Comparison of ENCODE assay signal across 20 cellular contexts in the genomic region with DNA sequence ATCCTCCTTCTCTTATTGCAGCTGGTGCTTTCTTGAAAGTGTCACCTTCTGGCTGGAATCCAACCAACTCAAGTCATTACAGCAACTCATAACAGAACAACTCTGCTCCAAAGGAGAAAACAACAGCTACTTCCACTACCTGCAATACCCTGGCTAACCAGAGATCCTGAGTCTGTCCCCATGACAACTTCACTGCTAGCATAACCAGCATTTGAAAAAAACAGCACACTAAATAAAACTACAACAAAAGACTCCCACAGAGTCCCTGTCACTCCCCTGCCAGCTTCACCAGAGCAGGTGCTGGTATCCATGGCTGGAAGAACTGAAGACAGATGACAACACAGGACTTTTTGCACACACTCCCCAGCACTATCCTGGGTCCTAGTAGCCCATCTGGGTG.
"Had no signal": no experiment of that assay in that cellular context is flagged by ENCODE, and none has a peak within 500 bp of the region (broad histone marks: within the 10 kb centered on the region; RNA-seq: fewer than 3 reads in every experiment).

No MANE protein-coding gene starts in this region.

- H3K27ac Mint-ChIP-seq: activated CD4-positive, alpha-beta memory T cell treated with anti-CD3 and anti-CD28 coated beads, Interleukin-2, amount 10 ng/mL, durations not matched to agents 7 days and 5 days; activated CD8-positive, alpha-beta memory T cell treated with anti-CD3 and anti-CD28 coated beads, Interleukin-2, amount 10 ng/mL, durations not matched to agents 7 days and 5 days; activated naive CD8-positive, alpha-beta T cell; immature natural killer cell; stimulated activated effector memory CD8-positive, alpha-beta T cell treated with anti-CD3 and anti-CD28 coated beads, Interleukin-12 subunit alpha, Interleukin-12 subunit beta, amount 100 ng/mL, for 72 hours; type B pancreatic cell had no signal

- DNase-seq: activated CD4-positive, alpha-beta memory T cell treated with anti-CD3 and anti-CD28 coated beads, Interleukin-2, amount 10 ng/mL, durations not matched to agents 7 days and 5 days; activated CD4-positive, alpha-beta T cell treated with anti-CD3 and anti-CD28 coated beads for 48 hours; activated CD4-positive, CD25-positive, alpha-beta regulatory T cell; activated CD8-positive, alpha-beta memory T cell treated with anti-CD3 and anti-CD28 coated beads, Interleukin-2, amount 10 ng/mL, durations not matched to agents 7 days and 5 days; cerebellar nuclear complex; effector CD8-positive, alpha-beta T cell; esophagus squamous epithelium; heart right ventricle; immature natural killer cell; kidney glomerular epithelial cell; left ventricle myocardium inferior; mammary epithelial cell; pancreas; stimulated activated CD4-positive, alpha-beta T cell treated with anti-CD3 and anti-CD28 coated beads, Interleukin-4, amount 100 ng/mL, for 24 hours; testis had no signal

- H3K27me3 Mint-ChIP-seq: activated CD4-positive, alpha-beta memory T cell treated with anti-CD3 and anti-CD28 coated beads, Interleukin-2, amount 10 ng/mL, durations not matched to agents 7 days and 5 days; activated CD8-positive, alpha-beta memory T cell treated with anti-CD3 and anti-CD28 coated beads, Interleukin-2, amount 10 ng/mL, durations not matched to agents 7 days and 5 days; activated naive CD8-positive, alpha-beta T cell; type B pancreatic cell had no signal

- H3K4me2 ChIP-seq: smooth muscle cell had no signal

- H3K4me3 Mint-ChIP-seq: activated CD4-positive, alpha-beta memory T cell treated with anti-CD3 and anti-CD28 coated beads, Interleukin-2, amount 10 ng/mL, durations not matched to agents 7 days and 5 days; activated CD8-positive, alpha-beta memory T cell treated with anti-CD3 and anti-CD28 coated beads, Interleukin-2, amount 10 ng/mL, durations not matched to agents 7 days and 5 days; activated naive CD8-positive, alpha-beta T cell; immature natural killer cell; stimulated activated effector memory CD8-positive, alpha-beta T cell treated with anti-CD3 and anti-CD28 coated beads, Interleukin-12 subunit alpha, Interleukin-12 subunit beta, amount 100 ng/mL, for 72 hours; type B pancreatic cell had no signal

- H3K27me3 ChIP-seq: esophagus squamous epithelium, heart right ventricle, pancreas, testis had no signal

- H3K4me1 ChIP-seq: esophagus squamous epithelium, heart right ventricle, left ventricle myocardium inferior, pancreas, testis had no signal

- H3K36me3 ChIP-seq: esophagus squamous epithelium, heart right ventricle, left ventricle myocardium inferior, pancreas had no signal

- H3K4me3 ChIP-seq: esophagus squamous epithelium, heart right ventricle, left ventricle myocardium inferior, pancreas, smooth muscle cell, testis had no signal

- H3K36me3 Mint-ChIP-seq: activated CD8-positive, alpha-beta memory T cell treated with anti-CD3 and anti-CD28 coated beads, Interleukin-2, amount 10 ng/mL, durations not matched to agents 7 days and 5 days; activated naive CD8-positive, alpha-beta T cell; immature natural killer cell; stimulated activated effector memory CD8-positive, alpha-beta T cell treated with anti-CD3 and anti-CD28 coated beads, Interleukin-12 subunit alpha, Interleukin-12 subunit beta, amount 100 ng/mL, for 72 hours; type B pancreatic cell had no signal

- H3K9me3 ChIP-seq: testis had no signal

- ATAC-seq: activated CD8-positive, alpha-beta memory T cell treated with anti-CD3 and anti-CD28 coated beads, Interleukin-2, amount 10 ng/mL, durations not matched to agents 7 days and 5 days; heart right ventricle; pancreas; sciatic nerve; stimulated activated effector memory CD8-positive, alpha-beta T cell treated with anti-CD3 and anti-CD28 coated beads, Interleukin-12 subunit alpha, Interleukin-12 subunit beta, amount 100 ng/mL, for 72 hours had no signal

- H3K27ac ChIP-seq: esophagus squamous epithelium, heart right ventricle, left ventricle myocardium inferior, pancreas, testis had no signal

- H3K4me1 Mint-ChIP-seq: activated CD4-positive, alpha-beta memory T cell treated with anti-CD3 and anti-CD28 coated beads, Interleukin-2, amount 10 ng/mL, durations not matched to agents 7 days and 5 days; activated CD8-positive, alpha-beta memory T cell treated with anti-CD3 and anti-CD28 coated beads, Interleukin-2, amount 10 ng/mL, durations not matched to agents 7 days and 5 days; immature natural killer cell; stimulated activated effector memory CD8-positive, alpha-beta T cell treated with anti-CD3 and anti-CD28 coated beads, Interleukin-12 subunit alpha, Interleukin-12 subunit beta, amount 100 ng/mL, for 72 hours had no signal
